In the genomic region with DNA sequence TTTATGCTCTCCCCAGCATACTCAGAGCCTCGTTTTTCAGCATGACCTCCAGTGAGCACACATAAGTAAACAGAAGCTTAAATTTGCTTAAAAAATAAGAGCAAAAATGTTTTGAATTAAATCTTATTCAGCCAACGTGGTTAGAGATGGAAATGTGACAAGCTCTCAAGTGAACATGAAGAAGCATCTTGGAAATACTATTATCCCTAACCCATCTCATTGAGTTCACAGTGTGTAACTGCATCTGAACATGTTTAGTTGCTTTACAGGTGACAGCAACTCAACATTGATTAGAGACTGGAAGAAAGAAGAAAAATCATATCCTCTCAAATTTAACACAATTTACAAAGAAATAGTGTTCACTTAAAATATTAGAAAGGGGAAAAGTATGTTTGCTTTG, we compare ENCODE assay signal across 28 cellular contexts.
"Had no signal": no experiment of that assay in that cellular context is flagged by ENCODE, and none has a peak within 500 bp of the region (broad histone marks: within the 10 kb centered on the region; RNA-seq: fewer than 3 reads in every experiment).

No MANE protein-coding gene starts in this region.

- H3K27me3 Mint-ChIP-seq: dendritic cell treated with granulocyte-macrophage colony-stimulating factor and Interleukin-4, amounts not matched to agents 40 ng/mL and 50 ng/mL, for 4 days; effector memory CD8-positive, alpha-beta T cell had no signal

- FAIRE-seq: colon, endometrium, endothelial cell of umbilical vein, frontal cortex had no signal

- DNase-seq: colonic mucosa; cortex of kidney; dermis blood vessel endothelial cell; dorsolateral prefrontal cortex; effector CD4-positive, alpha-beta T cell; effector CD8-positive, alpha-beta T cell; effector memory CD4-positive, alpha-beta T cell; effector memory CD8-positive, alpha-beta T cell; erythroblast; esophagus squamous epithelium; foreskin fibroblast; foreskin keratinocyte; foreskin melanocyte; gastrocnemius medialis; glutamatergic neuron; head of caudate nucleus; heart left ventricle; heart right ventricle had no signal

- H3K4me1 ChIP-seq: colonic mucosa, esophagus muscularis mucosa, esophagus squamous epithelium, foreskin keratinocyte, gastrocnemius medialis, gastroesophageal sphincter, heart left ventricle, heart right ventricle had no signal

- H3K9me3 ChIP-seq: colonic mucosa, esophagus muscularis mucosa, esophagus squamous epithelium, gastrocnemius medialis had no signal

- H3K27me3 ChIP-seq: colonic mucosa, dorsolateral prefrontal cortex, esophagus muscularis mucosa, esophagus squamous epithelium, foreskin keratinocyte, gastrocnemius medialis, gastroesophageal sphincter, heart left ventricle, heart right ventricle had no signal

- H3K36me3 ChIP-seq: colonic mucosa, esophagus muscularis mucosa, esophagus squamous epithelium, gastrocnemius medialis, gastroesophageal sphincter, heart left ventricle, heart right ventricle had no signal

- ATAC-seq: effector memory CD8-positive, alpha-beta T cell; esophagus mucosa; foreskin keratinocyte; gastrocnemius medialis; gastroesophageal sphincter; heart left ventricle; heart right ventricle had no signal

- H3K4me3 ChIP-seq: colonic mucosa, coronary artery, dorsolateral prefrontal cortex, esophagus muscularis mucosa, esophagus squamous epithelium, gastrocnemius medialis, gastroesophageal sphincter, heart left ventricle, heart right ventricle had no signal

- H3K27ac Mint-ChIP-seq: dendritic cell treated with granulocyte-macrophage colony-stimulating factor and Interleukin-4, amounts not matched to agents 40 ng/mL and 50 ng/mL, for 4 days; effector memory CD8-positive, alpha-beta T cell had no signal

- H3K27ac ChIP-seq: colonic mucosa, coronary artery, dorsolateral prefrontal cortex, epithelial cell of prostate, esophagus muscularis mucosa, esophagus squamous epithelium, foreskin keratinocyte, gastrocnemius medialis, gastroesophageal sphincter, heart left ventricle, heart right ventricle had no signal

- H3K4me3 Mint-ChIP-seq: dendritic cell treated with granulocyte-macrophage colony-stimulating factor and Interleukin-4, amounts not matched to agents 40 ng/mL and 50 ng/mL, for 4 days; effector memory CD8-positive, alpha-beta T cell had no signal

- H3K9me3 Mint-ChIP-seq: dendritic cell treated with granulocyte-macrophage colony-stimulating factor and Interleukin-4, amounts not matched to agents 40 ng/mL and 50 ng/mL, for 4 days had no signal
